Comparison of ENCODE assay signal across 34 cellular contexts in the genomic region with DNA sequence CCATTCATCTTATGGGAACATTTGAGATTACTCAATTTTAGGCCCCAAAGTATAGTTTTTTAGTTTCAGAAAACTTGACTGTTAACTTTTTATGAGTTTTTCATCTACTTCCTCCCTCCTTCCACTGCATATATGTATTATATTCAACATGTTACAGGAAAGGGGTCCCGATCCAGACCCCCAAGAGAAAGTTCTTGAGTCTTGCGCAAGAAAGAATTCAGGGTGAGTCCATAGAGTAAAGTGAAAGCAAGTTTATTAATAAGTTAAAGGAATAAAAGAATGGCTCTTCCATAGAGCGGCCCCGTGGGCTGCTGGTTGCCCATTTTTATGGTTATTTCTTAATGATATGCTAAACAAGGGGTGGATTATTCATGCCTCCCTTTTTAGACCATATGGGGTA.
"Had no signal": no experiment of that assay in that cellular context is flagged by ENCODE, and none has a peak within 500 bp of the region (broad histone marks: within the 10 kb centered on the region; RNA-seq: fewer than 3 reads in every experiment).

No MANE protein-coding gene starts in this region.

- H3K9me3 ChIP-seq: adrenal gland, body of pancreas, breast epithelium had no signal

- H3K4me3 Mint-ChIP-seq: activated B cell treated with CpG ODN at 0.5 μM for 24 hours; activated CD4-positive, alpha-beta memory T cell treated with anti-CD3 and anti-CD28 coated beads for 36 hours; activated CD4-positive, alpha-beta T cell treated with anti-CD3 and anti-CD28 coated beads, Interleukin-2, amount 10 ng/mL, durations not matched to agents 24 days and 14 days; activated CD8-positive, alpha-beta T cell treated with anti-CD3 and anti-CD28 coated beads for 36 hours; activated naive CD4-positive, alpha-beta T cell treated with anti-CD3 and anti-CD28 coated beads for 36 hours; activated naive CD8-positive, alpha-beta T cell treated with anti-CD3 and anti-CD28 coated beads for 36 hours; activated T-cell treated with anti-CD3 and anti-CD28 coated beads, Interleukin-2, amount 50 U/mL, for 4 hours; activated T-cell treated with anti-CD3 and anti-CD28 coated beads, Interleukin-2, amount 50 U/mL, for 72 hours; activated T-helper 1 cell treated with anti-CD3 and anti-CD28 coated beads, Interleukin-12 subunit alpha, Interleukin-12 subunit beta, Interleukin-2, Interleukin-4 antibody, amounts not matched to agents 30 ng/mL and 10 ng/mL and 1 ng/mL, durations not matched to agents 14 hours and 24 hours and 36 hours; activated T-helper 17 cell treated with anti-CD3 and anti-CD28 coated beads, Interleukin-2, amount 50 U/mL, for 72 hours; T-helper 17 cell had no signal

- H3K27ac Mint-ChIP-seq: activated CD4-positive, alpha-beta memory T cell treated with anti-CD3 and anti-CD28 coated beads for 36 hours; activated CD4-positive, alpha-beta T cell treated with anti-CD3 and anti-CD28 coated beads, Interleukin-2, amount 10 ng/mL, durations not matched to agents 24 days and 14 days; activated CD8-positive, alpha-beta T cell treated with anti-CD3 and anti-CD28 coated beads for 36 hours; activated naive CD4-positive, alpha-beta T cell treated with anti-CD3 and anti-CD28 coated beads for 36 hours; activated naive CD4-positive, alpha-beta T cell treated with anti-CD3 and anti-CD28 coated beads, Interleukin-2, amount 50 U/mL, for 72 hours; activated naive CD8-positive, alpha-beta T cell treated with anti-CD3 and anti-CD28 coated beads for 36 hours; activated T-cell treated with anti-CD3 and anti-CD28 coated beads, Interleukin-2, amount 50 U/mL, for 72 hours; activated T-helper 1 cell treated with anti-CD3 and anti-CD28 coated beads, Interleukin-12 subunit alpha, Interleukin-12 subunit beta, Interleukin-2, Interleukin-4 antibody, amounts not matched to agents 30 ng/mL and 10 ng/mL and 1 ng/mL, durations not matched to agents 14 hours and 24 hours and 36 hours; activated T-helper 17 cell treated with anti-CD3 and anti-CD28 coated beads, Interleukin-2, amount 50 U/mL, for 72 hours; T-helper 17 cell had no signal

- H3K4me3 ChIP-seq: adrenal gland, body of pancreas, breast epithelium had no signal

- H3K9me3 Mint-ChIP-seq: activated B cell treated with CpG ODN at 0.5 μM for 24 hours; activated T-cell treated with anti-CD3 and anti-CD28 coated beads, Interleukin-2, amount 50 U/mL, for 72 hours; activated T-helper 1 cell treated with anti-CD3 and anti-CD28 coated beads, Interleukin-12 subunit alpha, Interleukin-12 subunit beta, Interleukin-2, Interleukin-4 antibody, amounts not matched to agents 30 ng/mL and 10 ng/mL and 1 ng/mL, durations not matched to agents 14 hours and 24 hours and 36 hours had no signal

- H3K27ac ChIP-seq: adrenal gland, body of pancreas, brain microvascular endothelial cell, breast epithelium, VCaP had no signal

- H3K27me3 Mint-ChIP-seq: activated B cell treated with CpG ODN at 0.5 μM for 24 hours; activated CD4-positive, alpha-beta memory T cell treated with anti-CD3 and anti-CD28 coated beads for 36 hours; activated CD4-positive, alpha-beta T cell treated with anti-CD3 and anti-CD28 coated beads, Interleukin-2, amount 10 ng/mL, durations not matched to agents 24 days and 14 days; activated CD8-positive, alpha-beta T cell treated with anti-CD3 and anti-CD28 coated beads for 36 hours; activated naive CD8-positive, alpha-beta T cell treated with anti-CD3 and anti-CD28 coated beads for 36 hours; activated T-helper 17 cell treated with anti-CD3 and anti-CD28 coated beads, Interleukin-2, amount 50 U/mL, for 72 hours; T-helper 17 cell had no signal

- DNase-seq: activated B cell treated with CpG ODN at 0.5 μM for 24 hours; activated CD4-positive, alpha-beta memory T cell treated with anti-CD3 and anti-CD28 coated beads for 36 hours; activated CD4-positive, alpha-beta T cell treated with anti-CD3 and anti-CD28 coated beads for 4 hours; activated CD4-positive, alpha-beta T cell treated with anti-CD3 and anti-CD28 coated beads, Interleukin-2, amount 10 ng/mL, durations not matched to agents 24 days and 14 days; activated CD4-positive, alpha-beta T cell treated with anti-CD3 and anti-CD28 coated beads, Interleukin-2, amount 50 U/mL, for 1 hour; activated CD4-positive, alpha-beta T cell treated with anti-CD3 and anti-CD28 coated beads, Interleukin-2, amount 50 U/mL, for 4 hours; activated CD4-positive, CD25-positive, alpha-beta regulatory T cell treated with anti-CD3 and anti-CD28 coated beads, Interleukin-2, amount 50 U/mL, for 72 hours; activated CD8-positive, alpha-beta memory T cell treated with anti-CD3 and anti-CD28 coated beads, Interleukin-2, amount 50 U/mL, for 4 hours; activated CD8-positive, alpha-beta T cell treated with anti-CD3 and anti-CD28 coated beads for 36 hours; activated effector memory CD4-positive, alpha-beta T cell treated with anti-CD3 and anti-CD28 coated beads, Interleukin-2, amount 50 U/mL, for 16 hours; activated gamma-delta T cell treated with Interleukin-2 at 50 U/mL for 16 hours; activated naive CD4-positive, alpha-beta T cell; activated naive CD4-positive, alpha-beta T cell treated with anti-CD3 and anti-CD28 coated beads for 36 hours; activated naive CD4-positive, alpha-beta T cell treated with anti-CD3 and anti-CD28 coated beads, Interleukin-2, amount 50 U/mL, for 16 hours; activated naive CD8-positive, alpha-beta T cell treated with anti-CD3 and anti-CD28 coated beads for 36 hours; activated T-cell treated with anti-CD3 and anti-CD28 coated beads for 4 hours; activated T-cell treated with anti-CD3 and anti-CD28 coated beads, Interleukin-2, amount 50 U/mL, for 1 hour; activated T-cell treated with anti-CD3 and anti-CD28 coated beads, Interleukin-2, amount 50 U/mL, for 4 hours; activated T-cell treated with anti-CD3 and anti-CD28 coated beads, Interleukin-2, amount 50 U/mL, for 72 hours; adrenal gland; amniotic stem cell; aorta; body of pancreas; brain microvascular endothelial cell; central memory CD4-positive, alpha-beta T cell; T-helper 17 cell; T-helper 9 cell had no signal

- ATAC-seq: activated CD8-positive, alpha-beta T cell treated with anti-CD3 and anti-CD28 coated beads for 36 hours; activated naive CD4-positive, alpha-beta T cell treated with anti-CD3 and anti-CD28 coated beads, Interleukin-2, amount 50 U/mL, for 72 hours; activated T-cell treated with anti-CD3 and anti-CD28 coated beads, Interleukin-2, amount 50 U/mL, for 4 hours; activated T-cell treated with anti-CD3 and anti-CD28 coated beads, Interleukin-2, amount 50 U/mL, for 72 hours; activated T-helper 17 cell treated with anti-CD3 and anti-CD28 coated beads, Interleukin-2, amount 50 U/mL, for 72 hours; body of pancreas; T-helper 17 cell had no signal

- FAIRE-seq: astrocyte, TTC549 had no signal

- H3K27me3 ChIP-seq: adrenal gland, body of pancreas, brain microvascular endothelial cell, breast epithelium had no signal

- H3K36me3 ChIP-seq: adrenal gland, brain microvascular endothelial cell, breast epithelium had no signal
